In the genomic region with DNA sequence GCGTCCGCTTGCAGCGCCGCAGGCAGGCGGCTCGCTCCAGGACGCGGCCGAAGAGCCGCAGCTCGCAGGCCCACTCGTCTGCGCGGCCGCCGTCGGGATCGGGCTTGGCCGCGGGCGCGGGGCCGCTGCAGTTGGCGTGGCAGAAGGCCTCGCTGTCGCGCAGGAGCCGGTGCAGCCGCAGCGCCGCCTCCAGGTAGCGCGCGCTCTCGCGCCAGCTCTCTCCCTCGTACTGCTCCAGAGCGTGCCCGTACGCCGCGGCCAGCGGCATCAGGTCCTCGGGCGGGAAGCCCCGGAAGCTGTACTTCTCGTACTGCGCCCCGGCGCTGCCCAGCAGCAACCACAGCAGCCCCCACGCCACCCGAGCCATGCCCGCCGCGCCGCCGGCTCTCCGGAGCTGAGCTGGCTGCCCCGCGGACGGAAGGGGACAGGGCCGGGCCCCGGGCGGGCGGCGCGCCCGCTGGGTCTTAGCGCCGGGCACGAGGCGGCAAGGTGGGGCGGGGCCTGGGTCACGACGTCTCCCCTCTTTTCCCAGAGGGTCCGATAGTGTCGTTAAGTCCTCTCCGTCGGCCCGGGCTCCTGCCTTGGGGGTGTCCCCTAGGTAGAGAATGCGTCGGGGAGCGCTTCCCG, we compare ENCODE assay signal across 8 cellular contexts. TPM values are rescaled to one million over a fixed set of nuclear protein-coding genes. Genes with fewer than 3 reads are reported as not detected.
DNase-seq lines count a peak whose midpoint lies in the region; ATAC-seq and TF ChIP-seq lines count a peak whose summit lies in the region.

A gene with protein sequence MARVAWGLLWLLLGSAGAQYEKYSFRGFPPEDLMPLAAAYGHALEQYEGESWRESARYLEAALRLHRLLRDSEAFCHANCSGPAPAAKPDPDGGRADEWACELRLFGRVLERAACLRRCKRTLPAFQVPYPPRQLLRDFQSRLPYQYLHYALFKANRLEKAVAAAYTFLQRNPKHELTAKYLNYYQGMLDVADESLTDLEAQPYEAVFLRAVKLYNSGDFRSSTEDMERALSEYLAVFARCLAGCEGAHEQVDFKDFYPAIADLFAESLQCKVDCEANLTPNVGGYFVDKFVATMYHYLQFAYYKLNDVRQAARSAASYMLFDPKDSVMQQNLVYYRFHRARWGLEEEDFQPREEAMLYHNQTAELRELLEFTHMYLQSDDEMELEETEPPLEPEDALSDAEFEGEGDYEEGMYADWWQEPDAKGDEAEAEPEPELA (minus strand): TSS at position 401 of the 627 bp plus-strand sequence. CDS start 34 bp downstream, at position 367.

- no peaks in the 10 kb centered on the region for H3K36me3 ChIP-seq in lung (ENCODE audit: control insufficient read depth in 2 of 2, insufficient read depth in 2 of 2, low read length in 2 of 2)

- H3K9me3 ChIP-seq in lung (ENCODE audit: control insufficient read depth in 2 of 2, insufficient read depth in 1 of 2, low read length in 1 of 2), result no peaks in the 10 kb centered on the region

- no peaks in the 10 kb centered on the region for H3K9me3 Mint-ChIP-seq in activated CD8-positive, alpha-beta T cell treated with anti-CD3 and anti-CD28 coated beads, Interleukin-2, amount 10 ng/mL, durations not matched to agents 7 days and 5 days (ENCODE audit: insufficient read depth)

- H3K27me3 Mint-ChIP-seq in activated CD8-positive, alpha-beta T cell treated with anti-CD3 and anti-CD28 coated beads, Interleukin-2, amount 10 ng/mL, durations not matched to agents 7 days and 5 days (ENCODE audit: low read depth), result peaks cover 15% of the 10 kb centered on the region

- peak within 1 kb of the TSS; percentile 72 for H3K4me3 Mint-ChIP-seq in activated CD8-positive, alpha-beta T cell treated with anti-CD3 and anti-CD28 coated beads, Interleukin-2, amount 10 ng/mL, durations not matched to agents 7 days and 5 days

- peak; percentile 76 for TF ChIP-seq CTCF in GM12872 (IDR thresholded peaks at IDR 0.05; ENCODE audit: insufficient read depth, low read depth, low read length)
- peak; percentile 53 for TF ChIP-seq CTCF in lung (IDR thresholded peaks at IDR 0.05; ENCODE audit: control extremely low read depth, extremely low read depth)

- peaks cover 12% of the 10 kb centered on the region for H3K4me1 Mint-ChIP-seq in activated CD8-positive, alpha-beta T cell treated with anti-CD3 and anti-CD28 coated beads, Interleukin-2, amount 10 ng/mL, durations not matched to agents 7 days and 5 days (ENCODE audit: low read depth)

- CTCF ChIA-PET in activated CD8-positive, alpha-beta T cell treated with anti-CD3 and anti-CD28 coated beads, Interleukin-2, amount 10 ng/mL, durations not matched to agents 7 days and 5 days (lab: Charles Lee), result interaction anchor here (0.7 to 2.7 kb wide), 20 partner anchors 8 to 245 kb away, joined by 3 to 15 read pairs (median 4); a partner anchor contains a TSS

- H3K4me1 ChIP-seq in lung (ENCODE audit: control insufficient read depth in 2 of 2, insufficient read depth in 2 of 2, low read length in 2 of 2), result peaks cover 0 to 14% of the 10 kb centered on the region in 2 donors

- H3K4me3 ChIP-seq in lung, result peak within 1 kb of the TSS; percentile 79

- H3K27ac ChIP-seq in lung (ENCODE audit: low read depth in 1 of 2, low read length in 1 of 2), result peak within 1 kb of the TSS in 1 of 2 donors; percentile 64

- POLR2A ChIA-PET in activated CD8-positive, alpha-beta T cell treated with anti-CD3 and anti-CD28 coated beads, Interleukin-2, amount 10 ng/mL, durations not matched to agents 7 days and 5 days (lab: Charles Lee), result interaction anchor here (0.6 to 2.3 kb wide), 5 partner anchors 9 to 123 kb away, joined by 3 to 5 read pairs (median 4); a partner anchor contains a TSS

- H3K27me3 ChIP-seq in lung (ENCODE audit: control insufficient read depth, insufficient read depth), result no peaks in the 10 kb centered on the region

- peak; percentile 84 for DNase-seq in NCI-H748 (lab: John Stamatoyannopoulos, UW; ENCODE audit: unreplicated experiment)
- peak; percentile 80 for DNase-seq in activated CD8-positive, alpha-beta T cell treated with anti-CD3 and anti-CD28 coated beads, Interleukin-2, amount 10 ng/mL, durations not matched to agents 7 days and 5 days
- DNase-seq in effector CD8-positive, alpha-beta T cell (lab: John Stamatoyannopoulos, UW), result peak; percentile 46
- DNase-seq in lung (ENCODE audit: low spot score), result peak; percentile 66
- DNase-seq in stimulated activated CD4-positive, alpha-beta T cell treated with anti-CD3 and anti-CD28 coated beads, TNF-alpha, amount 100 ng/mL, for 1 hour (ENCODE audit: low read depth in 3 of 3, low spot score in 1 of 3), result peak in 2 of 3 donors; percentile 34 to 61

- peak within 1 kb of the TSS; percentile 55 for H3K27ac Mint-ChIP-seq in activated CD8-positive, alpha-beta T cell treated with anti-CD3 and anti-CD28 coated beads, Interleukin-2, amount 10 ng/mL, durations not matched to agents 7 days and 5 days

- WGBS in lung, 2 donors, result 0 to 1% methylated on average over 57 to 84 of the region's 84 CpGs

- ATAC-seq in HG03280 (IDR thresholded peaks at IDR 0.05; ENCODE audit: unreplicated experiment), result peak; percentile 70
- peak; percentile 94 for ATAC-seq in activated CD8-positive, alpha-beta T cell treated with anti-CD3 and anti-CD28 coated beads, Interleukin-2, amount 10 ng/mL, durations not matched to agents 7 days and 5 days
- peak; percentile 90 for ATAC-seq in lung (ENCODE audit: insufficient read depth, low FRiP score)
- ATAC-seq in HG02970 (IDR thresholded peaks at IDR 0.05; ENCODE audit: low FRiP score, unreplicated experiment), result no peak

- H3K36me3 Mint-ChIP-seq in activated CD8-positive, alpha-beta T cell treated with anti-CD3 and anti-CD28 coated beads, Interleukin-2, amount 10 ng/mL, durations not matched to agents 7 days and 5 days (ENCODE audit: low read depth), result peaks cover 2% of the 10 kb centered on the region

RNA-seq across cellular contexts. Expression of the gene that starts here (rescaled TPM):
- total RNA-seq in activated CD8-positive, alpha-beta T cell treated with anti-CD3 and anti-CD28 coated beads, Interleukin-2, amount 10 ng/mL, durations not matched to agents 7 days and 5 days, result 1 to 10 TPM; 2.7 to 3.5 TPM
- 10 to 100 TPM; 12.3 to 13.2 TPM for total RNA-seq in lung
- 1 to 10 TPM; 6.8 to 9.6 TPM for polyA plus RNA-seq in lung
